ENCODE assay signal across 10 cellular contexts in genomic region chr22:39291501-39291900, GRCh38. TPM values are rescaled to one million over a fixed set of nuclear protein-coding genes. Genes with fewer than 3 reads are reported as not detected.
A peak's percentile ranks its signal among the peaks of the same experiment; 100 is the strongest.
DNase-seq lines count a peak whose midpoint lies in the region; ATAC-seq and TF ChIP-seq lines count a peak whose summit lies in the region.
"Had no signal": no experiment of that assay in that cellular context is flagged by ENCODE, and none has a peak within 500 bp of the region (broad histone marks: within the 10 kb centered on the region; RNA-seq: fewer than 3 reads in every experiment).

No MANE protein-coding gene starts in this region.

- no peaks in the 10 kb centered on the region for H3K9me3 Mint-ChIP-seq in osteocyte (ENCODE audit: unreplicated experiment)
- no peaks in the 10 kb centered on the region for H3K9me3 Mint-ChIP-seq in activated T-helper 1 cell treated with anti-CD3 and anti-CD28 coated beads, Interleukin-12 subunit alpha, Interleukin-12 subunit beta, Interleukin-2, Interleukin-4 antibody, amounts not matched to agents 30 ng/mL and 10 ng/mL and 1 ng/mL, durations not matched to agents 14 hours and 24 hours and 36 hours
- H3K9me3 Mint-ChIP-seq: activated B cell treated with CpG ODN at 0.5 μM for 24 hours had no signal

- 75 to 88% (median 81%) methylated on average over 10 of the region's 10 CpGs for WGBS in heart left ventricle, 4 donors

- intact Hi-C loops in heart left ventricle (cut with DNase I) (loop anchor here in 5 of 10 donors (5.0 kb wide), 3 partner anchors 44 to 54 kb away; partner anchors contain the start of gene PDGFB (in 2 of the 5)), left cardiac atrium (cut with DNase I) (no loop called here)
- intact Hi-C loops in activated T-helper 1 cell treated with anti-CD3 and anti-CD28 coated beads, Interleukin-12 subunit alpha, Interleukin-12 subunit beta, Interleukin-2, Interleukin-4 antibody, amounts not matched to agents 30 ng/mL and 10 ng/mL and 1 ng/mL, durations not matched to agents 14 hours and 24 hours and 36 hours (cut with micrococcal nuclease), result no loop called here

- TF ChIP-seq CTCF in heart left ventricle (IDR thresholded peaks at IDR 0.05) (no peak), osteocyte (IDR thresholded peaks at IDR 0.05) (peak; percentile 21)

- H3K4me3 ChIP-seq in heart left ventricle (no peak overlapping the region), duodenal mucosa (ENCODE audit: low read depth in 1 of 2, low read length in 2 of 2) (no peak overlapping the region)

- H3K4me3 Mint-ChIP-seq in osteocyte (ENCODE audit: unreplicated experiment), result no peak overlapping the region
- no peak overlapping the region for H3K4me3 Mint-ChIP-seq in activated T-helper 1 cell treated with anti-CD3 and anti-CD28 coated beads, Interleukin-12 subunit alpha, Interleukin-12 subunit beta, Interleukin-2, Interleukin-4 antibody, amounts not matched to agents 30 ng/mL and 10 ng/mL and 1 ng/mL, durations not matched to agents 14 hours and 24 hours and 36 hours
- H3K4me3 Mint-ChIP-seq: activated B cell treated with CpG ODN at 0.5 μM for 24 hours had no signal

- ATAC-seq in heart left ventricle (no peak), left cardiac atrium (no peak), HG03196 (IDR thresholded peaks at IDR 0.05; ENCODE audit: unreplicated experiment) (no peak), HG03432 (IDR thresholded peaks at IDR 0.05; ENCODE audit: unreplicated experiment) (no peak)

- no peaks in the 10 kb centered on the region for H3K27me3 Mint-ChIP-seq in osteocyte (ENCODE audit: unreplicated experiment)
- no peaks in the 10 kb centered on the region for H3K27me3 Mint-ChIP-seq in activated T-helper 1 cell treated with anti-CD3 and anti-CD28 coated beads, Interleukin-12 subunit alpha, Interleukin-12 subunit beta, Interleukin-2, Interleukin-4 antibody, amounts not matched to agents 30 ng/mL and 10 ng/mL and 1 ng/mL, durations not matched to agents 14 hours and 24 hours and 36 hours (ENCODE audit: insufficient read depth)
- H3K27me3 Mint-ChIP-seq: activated B cell treated with CpG ODN at 0.5 μM for 24 hours had no signal

- peaks cover 74% of the 10 kb centered on the region for H3K4me1 Mint-ChIP-seq in osteocyte (ENCODE audit: unreplicated experiment)
- H3K4me1 Mint-ChIP-seq in activated T-helper 1 cell treated with anti-CD3 and anti-CD28 coated beads, Interleukin-12 subunit alpha, Interleukin-12 subunit beta, Interleukin-2, Interleukin-4 antibody, amounts not matched to agents 30 ng/mL and 10 ng/mL and 1 ng/mL, durations not matched to agents 14 hours and 24 hours and 36 hours (ENCODE audit: low read depth), result peaks cover 11% of the 10 kb centered on the region

- H3K27ac ChIP-seq in heart left ventricle (peak overlapping the region in 11 of 12 donors; percentile 66 to 94 (median 84)), duodenal mucosa (ENCODE audit: low read depth, low read length) (peak overlapping the region; percentile 70)

- no peaks in the 10 kb centered on the region for H3K36me3 Mint-ChIP-seq in osteocyte (ENCODE audit: unreplicated experiment)
- no peaks in the 10 kb centered on the region for H3K36me3 Mint-ChIP-seq in activated T-helper 1 cell treated with anti-CD3 and anti-CD28 coated beads, Interleukin-12 subunit alpha, Interleukin-12 subunit beta, Interleukin-2, Interleukin-4 antibody, amounts not matched to agents 30 ng/mL and 10 ng/mL and 1 ng/mL, durations not matched to agents 14 hours and 24 hours and 36 hours (ENCODE audit: low read depth)

- H3K9ac ChIP-seq in duodenal mucosa (ENCODE audit: low read depth in 1 of 2, low read length in 2 of 2), result no peak overlapping the region

- H3K27ac Mint-ChIP-seq in osteocyte (ENCODE audit: unreplicated experiment), result peak overlapping the region; percentile 96
- H3K27ac Mint-ChIP-seq in activated T-helper 1 cell treated with anti-CD3 and anti-CD28 coated beads, Interleukin-12 subunit alpha, Interleukin-12 subunit beta, Interleukin-2, Interleukin-4 antibody, amounts not matched to agents 30 ng/mL and 10 ng/mL and 1 ng/mL, durations not matched to agents 14 hours and 24 hours and 36 hours, result no peak overlapping the region
- H3K27ac Mint-ChIP-seq: activated B cell treated with CpG ODN at 0.5 μM for 24 hours had no signal

- H3K36me3 ChIP-seq in heart left ventricle (no peaks in the 10 kb centered on the region), duodenal mucosa (ENCODE audit: control insufficient read depth in 1 of 2, insufficient read depth in 2 of 2, low read length in 2 of 2) (no peaks in the 10 kb centered on the region)

- TF ChIP-seq POLR2A in heart left ventricle (IDR thresholded peaks at IDR 0.05), result no peak

- DNase-seq in heart left ventricle, result no peak
- DNase-seq in left cardiac atrium, result no peak
- no peak for DNase-seq in osteocyte (ENCODE audit: extremely low spot score, unreplicated experiment)
- no peak for DNase-seq in activated T-helper 1 cell treated with anti-CD3 and anti-CD28 coated beads, Interleukin-12 subunit alpha, Interleukin-12 subunit beta, Interleukin-2, Interleukin-4 antibody, amounts not matched to agents 30 ng/mL and 10 ng/mL and 1 ng/mL, durations not matched to agents 14 hours and 24 hours and 36 hours (ENCODE audit: low spot score)
- no peak for DNase-seq in activated CD4-positive, alpha-beta T cell treated with anti-CD3 and anti-CD28 coated beads, Interleukin-2, amount 50 U/mL, for 1 hour
- DNase-seq: activated B cell treated with CpG ODN at 0.5 μM for 24 hours had no signal

- H3K4me1 ChIP-seq in heart left ventricle, result peaks cover 14 to 46% (median 31%) of the 10 kb centered on the region in 12 donors
- H3K4me1 ChIP-seq in duodenal mucosa (ENCODE audit: control insufficient read depth in 1 of 2, insufficient read depth in 2 of 2, low read length in 2 of 2), result peaks cover 15 to 21% of the 10 kb centered on the region in 2 donors

- H3K27me3 ChIP-seq in heart left ventricle (no peaks in the 10 kb centered on the region), duodenal mucosa (ENCODE audit: control insufficient read depth in 1 of 2, insufficient read depth in 2 of 2, low read length in 2 of 2) (no peaks in the 10 kb centered on the region)

- H3K9me3 ChIP-seq in heart left ventricle (no peaks in the 10 kb centered on the region), duodenal mucosa (ENCODE audit: control insufficient read depth in 1 of 2, low read length in 2 of 2) (no peaks in the 10 kb centered on the region)

RNA-seq across cellular contexts. Expression of gene RPL3, which starts 27.9 kb away (rescaled TPM):
- total RNA-seq in heart left ventricle, result 100 to 1,000 TPM; 237 to 911 (median 336) TPM
- 1,000 to 10,000 TPM in 1 of 2 donors, 100 to 1,000 TPM in 1; 329 to 1,765 TPM for polyA plus RNA-seq in heart left ventricle
- 1,000 to 10,000 TPM in 1 of 2 donors, 100 to 1,000 TPM in 1; 796 to 1,078 TPM for total RNA-seq in left cardiac atrium
- 1,770 and 1,792 TPM in 2 replicates for total RNA-seq in osteocyte
- 1,905 and 1,941 TPM in 2 replicates for total RNA-seq in activated T-helper 1 cell treated with anti-CD3 and anti-CD28 coated beads, Interleukin-12 subunit alpha, Interleukin-12 subunit beta, Interleukin-2, Interleukin-4 antibody, amounts not matched to agents 30 ng/mL and 10 ng/mL and 1 ng/mL, durations not matched to agents 14 hours and 24 hours and 36 hours

RNA-seq across cellular contexts. Expression of gene PDGFB, which starts 46.7 kb away (rescaled TPM):
- total RNA-seq in heart left ventricle, result 10 to 100 TPM; 15.2 to 43.7 (median 21.8) TPM
- 10 to 100 TPM in 1 of 2 donors, 1 to 10 TPM in 1; 9.0 to 21.3 TPM for polyA plus RNA-seq in heart left ventricle
- 10 to 100 TPM; 17.5 to 51.2 TPM for total RNA-seq in left cardiac atrium
- 16.8 and 20.0 TPM in 2 replicates for total RNA-seq in osteocyte
- 0.78 and 1.2 TPM in 2 replicates for total RNA-seq in activated T-helper 1 cell treated with anti-CD3 and anti-CD28 coated beads, Interleukin-12 subunit alpha, Interleukin-12 subunit beta, Interleukin-2, Interleukin-4 antibody, amounts not matched to agents 30 ng/mL and 10 ng/mL and 1 ng/mL, durations not matched to agents 14 hours and 24 hours and 36 hours
- total RNA-seq: activated B cell treated with CpG ODN at 0.5 μM for 24 hours, NCI-H460 had no signal

RNA-seq across cellular contexts. Expression of gene SYNGR1, which starts 58.3 kb away (rescaled TPM):
- 10 to 100 TPM; 20.0 to 49.9 (median 38.6) TPM for total RNA-seq in heart left ventricle
- polyA plus RNA-seq in heart left ventricle, result 10 to 100 TPM; 39.3 to 41.9 TPM
- total RNA-seq in left cardiac atrium, result 10 to 100 TPM; 48.3 to 60.8 TPM
- 24.0 and 26.6 TPM in 2 replicates for total RNA-seq in osteocyte
- not detected in 2 replicates for total RNA-seq in activated T-helper 1 cell treated with anti-CD3 and anti-CD28 coated beads, Interleukin-12 subunit alpha, Interleukin-12 subunit beta, Interleukin-2, Interleukin-4 antibody, amounts not matched to agents 30 ng/mL and 10 ng/mL and 1 ng/mL, durations not matched to agents 14 hours and 24 hours and 36 hours

Comparison
In these comparisons a context has a peak if more than half of its experiments do, and no peak if none do; other contexts are left out.
1. RNA of gene SYNGR1, which starts 58.3 kb away (total RNA-seq): 48.3 to 60.8 TPM in left cardiac atrium, 20.0 to 49.9 TPM in heart left ventricle and 24.0 to 26.6 TPM in osteocyte; not detected in activated T-helper 1 cell treated with anti-CD3 and anti-CD28 coated beads, Interleukin-12 subunit alpha, Interleukin-12 subunit beta, Interleukin-2, Interleukin-4 antibody, amounts not matched to agents 30 ng/mL and 10 ng/mL and 1 ng/mL, durations not matched to agents 14 hours and 24 hours and 36 hours; every median in the first group is over 10 times any median in the second.